ENCODE assay signal across 8 cellular contexts in genomic region chr2:197011777-197012641, GRCh38.
DNase-seq lines count a peak whose midpoint lies in the region; ATAC-seq lines count a peak whose summit lies in the region.

No MANE protein-coding gene starts in this region.

- no peaks in the 10 kb centered on the region for H3K4me1 Mint-ChIP-seq in stimulated activated naive CD8-positive, alpha-beta T cell treated with anti-CD3 and anti-CD28 coated beads, Interleukin-15, Interleukin-2, amounts not matched to agents 100 ng/mL and 50 ng/mL, for 24 hours (ENCODE audit: low read depth)
- H3K4me1 Mint-ChIP-seq in activated naive CD4-positive, alpha-beta T cell treated with anti-CD3 and anti-CD28 coated beads, Interleukin-2, amount 50 U/mL, for 24 hours, result peaks cover 14% of the 10 kb centered on the region

- ATAC-seq in stimulated activated naive CD8-positive, alpha-beta T cell treated with anti-CD3 and anti-CD28 coated beads, Interleukin-15, Interleukin-2, amounts not matched to agents 100 U/mL and 50 U/mL, for 24 hours, result no peak
- ATAC-seq in HG02981 (IDR thresholded peaks at IDR 0.05; ENCODE audit: unreplicated experiment), result peak; percentile 65
- no peak for ATAC-seq in GM19455 (IDR thresholded peaks at IDR 0.05; ENCODE audit: unreplicated experiment)

- H3K27ac Mint-ChIP-seq in stimulated activated naive CD8-positive, alpha-beta T cell treated with anti-CD3 and anti-CD28 coated beads, Interleukin-15, Interleukin-2, amounts not matched to agents 100 ng/mL and 50 ng/mL, for 24 hours, result peak overlapping the region; percentile 5
- H3K27ac Mint-ChIP-seq in activated naive CD4-positive, alpha-beta T cell treated with anti-CD3 and anti-CD28 coated beads, Interleukin-2, amount 50 U/mL, for 24 hours, result peak overlapping the region; percentile 91

- DNase-seq in stimulated activated naive CD8-positive, alpha-beta T cell treated with anti-CD3 and anti-CD28 coated beads, Interleukin-15, Interleukin-2, amounts not matched to agents 100 U/mL and 50 U/mL, for 24 hours, result no peak
- DNase-seq in NCI-H460 (ENCODE audit: extremely low read depth, low read depth) (peak; percentile 64), germinal center (ENCODE audit: low spot score) (peak; percentile 41), pons (ENCODE audit: low spot score) (peak; percentile 94)

- peaks cover 54% of the 10 kb centered on the region for H3K36me3 Mint-ChIP-seq in stimulated activated naive CD8-positive, alpha-beta T cell treated with anti-CD3 and anti-CD28 coated beads, Interleukin-15, Interleukin-2, amounts not matched to agents 100 ng/mL and 50 ng/mL, for 24 hours (ENCODE audit: low read depth)
- H3K36me3 Mint-ChIP-seq in activated naive CD4-positive, alpha-beta T cell treated with anti-CD3 and anti-CD28 coated beads, Interleukin-2, amount 50 U/mL, for 24 hours, result peaks cover 17% of the 10 kb centered on the region

- H3K4me3 Mint-ChIP-seq in stimulated activated naive CD8-positive, alpha-beta T cell treated with anti-CD3 and anti-CD28 coated beads, Interleukin-15, Interleukin-2, amounts not matched to agents 100 ng/mL and 50 ng/mL, for 24 hours, result no peak overlapping the region
- H3K4me3 Mint-ChIP-seq in activated naive CD4-positive, alpha-beta T cell treated with anti-CD3 and anti-CD28 coated beads, Interleukin-2, amount 50 U/mL, for 24 hours, result no peak overlapping the region

- no peaks in the 10 kb centered on the region for H3K9me3 Mint-ChIP-seq in stimulated activated naive CD8-positive, alpha-beta T cell treated with anti-CD3 and anti-CD28 coated beads, Interleukin-15, Interleukin-2, amounts not matched to agents 100 ng/mL and 50 ng/mL, for 24 hours
- no peaks in the 10 kb centered on the region for H3K9me3 Mint-ChIP-seq in activated naive CD4-positive, alpha-beta T cell treated with anti-CD3 and anti-CD28 coated beads, Interleukin-2, amount 50 U/mL, for 24 hours

- no peaks in the 10 kb centered on the region for H3K27me3 Mint-ChIP-seq in stimulated activated naive CD8-positive, alpha-beta T cell treated with anti-CD3 and anti-CD28 coated beads, Interleukin-15, Interleukin-2, amounts not matched to agents 100 ng/mL and 50 ng/mL, for 24 hours
- no peaks in the 10 kb centered on the region for H3K27me3 Mint-ChIP-seq in activated naive CD4-positive, alpha-beta T cell treated with anti-CD3 and anti-CD28 coated beads, Interleukin-2, amount 50 U/mL, for 24 hours
